Comparison of ENCODE assay signal across 22 cellular contexts in the genomic region with DNA sequence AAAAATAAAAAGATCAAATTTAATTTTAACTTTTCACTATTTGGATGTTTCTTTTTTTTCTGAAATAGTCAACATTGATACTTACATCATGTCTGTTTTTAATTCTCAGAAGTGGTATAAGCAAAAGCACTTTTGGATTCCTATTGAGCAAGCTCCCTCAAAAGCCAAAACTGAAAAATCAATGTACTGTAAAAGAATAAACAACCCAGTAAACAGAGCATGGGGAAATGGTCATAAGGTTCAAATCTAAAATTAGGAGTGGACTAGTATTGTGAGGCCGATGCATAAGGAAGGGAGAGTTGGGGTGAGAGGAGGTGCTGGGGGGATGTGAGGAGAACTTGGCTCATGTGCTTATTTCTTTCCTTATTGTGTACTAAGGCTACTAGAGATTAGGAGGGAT.
"Had no signal": no experiment of that assay in that cellular context is flagged by ENCODE, and none has a peak within 500 bp of the region (broad histone marks: within the 10 kb centered on the region; RNA-seq: fewer than 3 reads in every experiment).

No MANE protein-coding gene starts in this region.

- H3K27me3 ChIP-seq: cardiac muscle cell had no signal

- H3K36me3 ChIP-seq: cardiac muscle cell had no signal

- DNase-seq: activated CD4-positive, alpha-beta memory T cell treated with anti-CD3 and anti-CD28 coated beads for 36 hours; activated CD4-positive, alpha-beta T cell treated with anti-CD3 and anti-CD28 coated beads, Interleukin-2, amount 10 ng/mL, durations not matched to agents 7 days and 5 days; activated CD4-positive, CD25-positive, alpha-beta regulatory T cell; activated CD8-positive, alpha-beta memory T cell treated with anti-CD3 and anti-CD28 coated beads for 24 hours; activated effector memory CD4-positive, alpha-beta T cell treated with anti-CD3 and anti-CD28 coated beads, Interleukin-2, amount 50 U/mL, for 16 hours; activated naive CD4-positive, alpha-beta T cell treated with Interleukin-2 at 50 U/mL for 16 hours; activated naive CD8-positive, alpha-beta T cell treated with anti-CD3 and anti-CD28 coated beads, Interleukin-2, amount 50 U/mL, for 24 hours; activated T-cell treated with anti-CD3 and anti-CD28 coated beads, Interleukin-2, amount 50 U/mL, for 4 hours; amygdala; MM.1S; NCI-H1105; NCI-H1436; NCI-H1694 treated with DMSO at 0.1 percent for 48 hours; NCI-H2029 treated with DMSO at 0.1 percent for 48 hours; NCI-H345; NCI-H510A; NCI-H526 treated with DMSO at 0.1 percent for 48 hours; T-helper 1 cell had no signal

- H3K27ac ChIP-seq: cardiac muscle cell, SK-N-MC, VCaP had no signal

- ATAC-seq: activated naive CD4-positive, alpha-beta T cell treated with anti-CD3 and anti-CD28 coated beads, Interleukin-2, amount 50 U/mL, for 72 hours; activated naive CD8-positive, alpha-beta T cell treated with anti-CD3 and anti-CD28 coated beads, Interleukin-2, amount 50 U/mL, for 24 hours; activated T-cell treated with anti-CD3 and anti-CD28 coated beads, Interleukin-2, amount 50 U/mL, for 4 hours had no signal

- H3K4me3 ChIP-seq: cardiac muscle cell, SK-N-MC had no signal
